23 cellular contexts compared by ENCODE assay signal in the genomic region with DNA sequence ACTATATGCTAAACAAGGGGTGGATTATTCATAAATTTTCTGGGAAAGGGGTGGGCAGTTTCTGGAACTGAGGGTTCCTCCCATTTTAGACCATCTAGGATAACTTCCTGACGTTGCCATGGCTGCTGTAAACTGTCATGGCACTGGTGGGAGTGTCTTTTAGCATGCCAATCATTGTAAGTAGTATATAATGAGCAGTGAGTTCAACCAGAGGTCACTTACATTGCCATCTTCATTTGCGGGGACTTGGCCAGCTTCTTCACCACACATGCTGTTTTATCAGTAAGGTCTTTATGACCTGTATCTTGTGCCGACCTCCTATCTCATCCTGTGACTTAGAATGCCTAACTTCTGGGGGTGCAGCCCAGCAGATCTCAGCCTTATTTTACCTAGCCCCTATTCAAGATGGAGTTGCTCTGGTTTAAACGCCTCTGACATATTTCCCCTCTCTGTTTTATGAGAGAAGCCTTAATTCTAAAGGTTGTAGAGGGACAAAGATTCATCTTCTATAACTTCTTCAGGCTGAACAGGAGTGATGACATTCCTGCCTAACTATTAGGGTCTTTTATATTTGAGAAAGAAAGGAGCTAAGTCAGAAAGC.
DNase-seq lines count a peak whose midpoint lies in the region; ATAC-seq and TF ChIP-seq lines count a peak whose summit lies in the region.
"Had no signal": no experiment of that assay in that cellular context is flagged by ENCODE, and none has a peak within 500 bp of the region (broad histone marks: within the 10 kb centered on the region; RNA-seq: fewer than 3 reads in every experiment).

No MANE protein-coding gene starts in this region.

- POLR2A ChIA-PET in CD8-positive, alpha-beta memory T cell (lab: Charles Lee) = no interaction called here

- no peak overlapping the region for H3K4me3 Mint-ChIP-seq in CD8-positive, alpha-beta memory T cell
- no peak overlapping the region for H3K4me3 Mint-ChIP-seq in nephron
- H3K4me3 Mint-ChIP-seq: brain; effector memory CD8-positive, alpha-beta T cell; T-cell had no signal

- H3K36me3 ChIP-seq in CD8-positive, alpha-beta memory T cell (ENCODE audit: insufficient read depth, low read length) = peaks cover 4% of the 10 kb centered on the region

- H3K27me3 ChIP-seq in CD8-positive, alpha-beta memory T cell (ENCODE audit: insufficient read depth, low read length, poor library complexity, severe bottlenecking) = no peaks in the 10 kb centered on the region
- H3K27me3 ChIP-seq: neutrophil had no signal

- H3K27me3 Mint-ChIP-seq in CD8-positive, alpha-beta memory T cell = no peaks in the 10 kb centered on the region
- H3K27me3 Mint-ChIP-seq in nephron (ENCODE audit: low read depth) = no peaks in the 10 kb centered on the region
- H3K27me3 Mint-ChIP-seq: brain; effector memory CD8-positive, alpha-beta T cell; T-cell had no signal

- peaks cover 14% of the 10 kb centered on the region for H3K4me1 ChIP-seq in CD8-positive, alpha-beta memory T cell (ENCODE audit: insufficient read depth, low read length)

- no peak overlapping the region for H3K4me3 ChIP-seq in CD8-positive, alpha-beta memory T cell (ENCODE audit: low read length)
- H3K4me3 ChIP-seq in choroid plexus epithelial cell (ENCODE audit: low read depth, low read length) = no peak overlapping the region
- H3K4me3 ChIP-seq: lower lobe of right lung, skin epidermis had no signal

- H3K36me3 Mint-ChIP-seq in CD8-positive, alpha-beta memory T cell = peaks cover 4 to 69% (median 24%) of the 10 kb centered on the region in 3 donors
- H3K36me3 Mint-ChIP-seq in nephron (ENCODE audit: low read depth) = peaks cover 70% of the 10 kb centered on the region

- H3K27ac ChIP-seq in CD8-positive, alpha-beta memory T cell (ENCODE audit: low read depth, low read length) = no peak overlapping the region
- H3K27ac ChIP-seq: lower lobe of right lung, neutrophil, skin epidermis had no signal

- ATAC-seq in HG03280 (IDR thresholded peaks at IDR 0.05; ENCODE audit: unreplicated experiment) = no peak
- no peak for ATAC-seq in HG02938 (IDR thresholded peaks at IDR 0.05; ENCODE audit: unreplicated experiment)
- ATAC-seq: effector memory CD8-positive, alpha-beta T cell; esophagus mucosa; lower lobe of right lung; Panc1; T-cell had no signal

- no peak for DNase-seq in CD8-positive, alpha-beta memory T cell
- DNase-seq in NCI-H226 = peak; percentile 23
- peak; percentile 16 for DNase-seq in choroid plexus epithelial cell (ENCODE audit: low read depth)
- no peak for DNase-seq in activated naive CD4-positive, alpha-beta T cell treated with Interleukin-2 at 50 U/mL for 16 hours
- DNase-seq: ACHN; activated gamma-delta T cell; effector memory CD8-positive, alpha-beta T cell; HCEC 1CT; kidney; lower lobe of right lung; NCI-H2107; NCI-H510A treated with DMSO at 0.1 percent for 48 hours; SIG-M5; stimulated activated CD4-positive, alpha-beta T cell treated with anti-CD3 and anti-CD28 coated beads, Interleukin-1b, Interleukin-23, amount 100 ng/mL, for 48 hours; T-cell had no signal

- TF ChIP-seq CTCF in choroid plexus epithelial cell (conservative IDR thresholded peaks at IDR 0.05; ENCODE audit: low read depth, low read length) = no peak
- TF ChIP-seq CTCF in nephron (IDR thresholded peaks at IDR 0.05; ENCODE audit: unreplicated experiment in 3 of 3) = no peak

- CTCF ChIA-PET in CD8-positive, alpha-beta memory T cell (lab: Charles Lee) = interaction anchor here (2.2 kb wide), 1 partner anchor 116 kb away, joined by 4 read pairs; a partner anchor contains a TSS

- H3K9me3 ChIP-seq in CD8-positive, alpha-beta memory T cell (ENCODE audit: low read length) = no peaks in the 10 kb centered on the region
- H3K9me3 ChIP-seq: lower lobe of right lung, neutrophil had no signal

- H3K4me1 Mint-ChIP-seq in CD8-positive, alpha-beta memory T cell = peaks cover 18 to 30% (median 18%) of the 10 kb centered on the region in 3 donors
- H3K4me1 Mint-ChIP-seq in nephron = no peaks in the 10 kb centered on the region

- peak overlapping the region in 7 of 8 donors; percentile 3 to 63 (median 38) for H3K27ac Mint-ChIP-seq in CD8-positive, alpha-beta memory T cell
- H3K27ac Mint-ChIP-seq in nephron = peak overlapping the region in 2 of 3 experiments; percentile 13 to 20
- H3K27ac Mint-ChIP-seq: brain had no signal

- H3K9me3 Mint-ChIP-seq in CD8-positive, alpha-beta memory T cell = peaks cover 0 to 1% (median 0%) of the 10 kb centered on the region in 5 donors
- peaks cover 16% of the 10 kb centered on the region for H3K9me3 Mint-ChIP-seq in nephron
- H3K9me3 Mint-ChIP-seq: effector memory CD8-positive, alpha-beta T cell had no signal

Comparison
In these comparisons a context has a peak if more than half of its experiments do, and no peak if none do; other contexts are left out.
1. DNase-seq: peak in NCI-H226 (single experiment) and choroid plexus epithelial cell (single experiment); none in CD8-positive, alpha-beta memory T cell (0 of 5) and activated naive CD4-positive, alpha-beta T cell treated with Interleukin-2 at 50 U/mL for 16 hours (single experiment).